In genomic region chr2:48844418-48845155, GRCh38 we compare ENCODE assay signal across 18 cellular contexts.
DNase-seq lines count a peak whose midpoint lies in the region; ATAC-seq and TF ChIP-seq lines count a peak whose summit lies in the region.
"Had no signal": no experiment of that assay in that cellular context is flagged by ENCODE, and none has a peak within 500 bp of the region (broad histone marks: within the 10 kb centered on the region; RNA-seq: fewer than 3 reads in every experiment).

No MANE protein-coding gene starts in this region.

- DNase-seq in COLO829 (ENCODE audit: low spot score) = peak; percentile 71
- DNase-seq in HS-5 (ENCODE audit: low read depth) = peak; percentile 56
- peak; percentile 96 for DNase-seq in amniotic epithelial cell (ENCODE audit: low read depth)
- DNase-seq in foreskin keratinocyte = peak; percentile 61 to 82
- no peak for DNase-seq in DMS79 (lab: John Stamatoyannopoulos, UW)
- no peak for DNase-seq in SIG-M5 treated with dmso at 0.1 percent for 504 hours (lab: John Stamatoyannopoulos, UW; ENCODE audit: unreplicated experiment)
- DNase-seq: activated CD4-positive, alpha-beta T cell treated with anti-CD3 and anti-CD28 coated beads for 1 hour; activated effector memory CD4-positive, alpha-beta T cell treated with Interleukin-2 at 50 U/mL for 16 hours; amniotic stem cell; hypothalamus; KBM-7; left cardiac atrium; NCI-H1417 treated with DMSO at 0.1 percent for 48 hours; psoas muscle had no signal

- no peak for TF ChIP-seq CTCF in foreskin keratinocyte (conservative IDR thresholded peaks at IDR 0.05)

- no peaks in the 10 kb centered on the region for H3K27me3 ChIP-seq in foreskin keratinocyte
- H3K27me3 ChIP-seq: tibial nerve had no signal

- no peak overlapping the region for H3K27ac ChIP-seq in foreskin keratinocyte
- H3K27ac ChIP-seq: psoas muscle, tibial nerve had no signal

- peaks cover 19% of the 10 kb centered on the region for H3K4me1 ChIP-seq in foreskin keratinocyte
- H3K4me1 ChIP-seq: psoas muscle had no signal

- ATAC-seq in foreskin keratinocyte (peak; percentile 90), SK-N-SH treated with all-trans-retinoic acid at 6 μM for 48 hours (no peak), GM21360 (IDR thresholded peaks at IDR 0.05; ENCODE audit: unreplicated experiment) (no peak)
- ATAC-seq: left cardiac atrium; psoas muscle; stimulated activated memory B cell treated with anti-CD40 and anti-IgM and Interleukin-4, amounts not matched to agents 10 μg/mL and 1 μg/mL and 100 μg/mL, for 72 hours had no signal

TF ChIP-seq in SK-N-SH treated with all-trans-retinoic acid at 6 μM for 48 hours, 23 proteins besides CTCF, POLR2A, EP300 and RAD21:
- TF ChIP-seq POU6F1 (CRISPR knock-in tag; IDR thresholded peaks at IDR 0.05; ENCODE audit: borderline replicate concordance, low read depth) (no peak), SNAI2 (CRISPR knock-in tag; IDR thresholded peaks at IDR 0.05) (no peak), CSDC2 (CRISPR knock-in tag; IDR thresholded peaks at IDR 0.05) (no peak), ZC3H10 (CRISPR knock-in tag; IDR thresholded peaks at IDR 0.05) (no peak), ESRRG (CRISPR knock-in tag; IDR thresholded peaks at IDR 0.05) (no peak), ZNF8 (CRISPR knock-in tag; IDR thresholded peaks at IDR 0.05) (no peak), ZNF565 (CRISPR knock-in tag; conservative IDR thresholded peaks at IDR 0.05; ENCODE audit: low read depth) (no peak)

Comparison
In these comparisons a context has a peak if more than half of its experiments do, and no peak if none do; other contexts are left out.
1. DNase-seq: peak in COLO829 (single experiment), HS-5 (single experiment), amniotic epithelial cell (single experiment) and foreskin keratinocyte (2 of 2); none in DMS79 (single experiment) and SIG-M5 treated with dmso at 0.1 percent for 504 hours (single experiment).